ENCODE assay signal across 8 cellular contexts in genomic region chr12:120316798-120317257, GRCh38. TPM values are rescaled to one million over a fixed set of nuclear protein-coding genes. Genes with fewer than 3 reads are reported as not detected.
A peak's percentile ranks its signal among the peaks of the same experiment; 100 is the strongest.
DNase-seq lines count a peak whose midpoint lies in the region; ATAC-seq and FAIRE-seq lines count a peak whose summit lies in the region.

No MANE protein-coding gene starts in this region.

- H3K27ac ChIP-seq in angular gyrus (ENCODE audit: low read depth, low read length) (peak overlapping the region; percentile 86), thymus (ENCODE audit: low read depth) (peak overlapping the region; percentile 77)

- H3K4me3 Mint-ChIP-seq in activated T-cell treated with anti-CD3 and anti-CD28 coated beads, Interleukin-2, amount 50 U/mL, for 4 hours, result peak overlapping the region; percentile 88

- DNase-seq in activated T-cell treated with anti-CD3 and anti-CD28 coated beads, Interleukin-2, amount 50 U/mL, for 4 hours, result no peak
- DNase-seq in activated T-cell treated with anti-CD3 and anti-CD28 coated beads for 4 hours (no peak), left lobe of liver (ENCODE audit: low spot score) (peak; percentile 62), retina (no peak), HTR-8/SVneo (ENCODE audit: insufficient read length, low spot score) (no peak)
- DNase-seq in stimulated activated naive CD4-positive, alpha-beta T cell (lab: John Stamatoyannopoulos, UW), result no peak

- H3K36me3 Mint-ChIP-seq in activated T-cell treated with anti-CD3 and anti-CD28 coated beads, Interleukin-2, amount 50 U/mL, for 4 hours (ENCODE audit: insufficient read depth), result no peaks in the 10 kb centered on the region

- no peaks in the 10 kb centered on the region for H3K27me3 Mint-ChIP-seq in activated T-cell treated with anti-CD3 and anti-CD28 coated beads, Interleukin-2, amount 50 U/mL, for 4 hours (ENCODE audit: low read depth)

- peak overlapping the region; percentile 51 for H3K4me3 ChIP-seq in thymus (ENCODE audit: low read length)

- no peaks in the 10 kb centered on the region for H3K27me3 ChIP-seq in thymus (ENCODE audit: control insufficient read depth, insufficient read depth)

- peaks cover 5% of the 10 kb centered on the region for H3K4me1 ChIP-seq in thymus (ENCODE audit: control insufficient read depth, insufficient read depth, low read length)

- H3K4me1 Mint-ChIP-seq in activated T-cell treated with anti-CD3 and anti-CD28 coated beads, Interleukin-2, amount 50 U/mL, for 4 hours (ENCODE audit: low read depth), result peaks cover 13% of the 10 kb centered on the region

- H3K36me3 ChIP-seq in thymus (ENCODE audit: control insufficient read depth, insufficient read depth), result no peaks in the 10 kb centered on the region

- WGBS in thymus, result 50% methylated on average over 10 of the region's 10 CpGs

- no peak for FAIRE-seq in HTR-8/SVneo (lab: Jason Lieb, UNC)

- H3K9me3 ChIP-seq in thymus (ENCODE audit: control insufficient read depth), result no peaks in the 10 kb centered on the region

- ATAC-seq in activated T-cell treated with anti-CD3 and anti-CD28 coated beads, Interleukin-2, amount 50 U/mL, for 4 hours, result no peak
- peak; percentile 48 for ATAC-seq in left lobe of liver

- H3K9me3 Mint-ChIP-seq in activated T-cell treated with anti-CD3 and anti-CD28 coated beads, Interleukin-2, amount 50 U/mL, for 4 hours, result no peaks in the 10 kb centered on the region

RNA-seq across cellular contexts. Expression of gene PLA2G1B, which starts 10.8 kb away (rescaled TPM):
- total RNA-seq in activated T-cell treated with anti-CD3 and anti-CD28 coated beads, Interleukin-2, amount 50 U/mL, for 4 hours, result 1 to 10 TPM in 2 of 3 donors, under 1 TPM in 1; 0.79 to 1.3 (median 1.1) TPM
- 3.0 TPM for total RNA-seq in left lobe of liver
- polyA plus RNA-seq in thymus, result 1.5 TPM

RNA-seq across cellular contexts. Expression of gene SIRT4, which starts 14.7 kb away (rescaled TPM):
- total RNA-seq in activated T-cell treated with anti-CD3 and anti-CD28 coated beads, Interleukin-2, amount 50 U/mL, for 4 hours, result 1 to 10 TPM; 1.3 to 1.8 (median 1.5) TPM
- 3.4 TPM for total RNA-seq in left lobe of liver
- 2.8 TPM for polyA plus RNA-seq in thymus

RNA-seq across cellular contexts. Expression of gene RNU4-1, which starts 23.8 kb away (rescaled TPM):
- 1,000 to 10,000 TPM in 2 of 3 donors, 100 to 1,000 TPM in 1; 980 to 2,356 (median 1,498) TPM for total RNA-seq in activated T-cell treated with anti-CD3 and anti-CD28 coated beads, Interleukin-2, amount 50 U/mL, for 4 hours
- total RNA-seq in left lobe of liver, result 1,949 TPM
- not detected for polyA plus RNA-seq in thymus

RNA-seq across cellular contexts. Expression of gene RNU4-2, which starts 25.1 kb away (rescaled TPM):
- 1,000 to 10,000 TPM; 2,997 to 5,108 (median 5,011) TPM for total RNA-seq in activated T-cell treated with anti-CD3 and anti-CD28 coated beads, Interleukin-2, amount 50 U/mL, for 4 hours
- total RNA-seq in left lobe of liver, result 3,631 TPM
- not detected for polyA plus RNA-seq in thymus

RNA-seq across cellular contexts. Expression of gene PXN, which starts 51.3 kb away (rescaled TPM):
- total RNA-seq in activated T-cell treated with anti-CD3 and anti-CD28 coated beads, Interleukin-2, amount 50 U/mL, for 4 hours, result 10 to 100 TPM; 49.2 to 54.0 (median 51.1) TPM
- 24.0 TPM for total RNA-seq in left lobe of liver
- 112 TPM for polyA plus RNA-seq in thymus
